ENCODE assay signal across 1 cellular context in genomic region chr21:39182484-39183271, GRCh38.
TF ChIP-seq lines count a peak whose summit lies in the region.

No MANE protein-coding gene starts in this region.

TF ChIP-seq in HepG2, 621 proteins besides CTCF, POLR2A, EP300 and RAD21 (continued from another document and continues in another):
- TF ChIP-seq BCLAF1 (IDR thresholded peaks at IDR 0.05) (no peak), ZNF12 (CRISPR knock-in tag; IDR thresholded peaks at IDR 0.05) (0 out of 2 replicates have a peak, but pooled peaks have one; percentile 19), ZNF232 (CRISPR knock-in tag; IDR thresholded peaks at IDR 0.05; ENCODE audit: borderline replicate concordance) (no peak), MAFF (IDR thresholded peaks at IDR 0.05; ENCODE audit: low read depth, low read length) (no peak), MYNN (CRISPR knock-in tag; IDR thresholded peaks at IDR 0.05; ENCODE audit: low read depth) (no peak), ZFP36L2 (CRISPR knock-in tag; IDR thresholded peaks at IDR 0.05) (no peak), ZNF253 (CRISPR knock-in tag; IDR thresholded peaks at IDR 0.05; ENCODE audit: borderline replicate concordance) (peak; percentile 70; the same call in 1 of the 2 replicates), HHEX (CRISPR knock-in tag; IDR thresholded peaks at IDR 0.05) (no peak), TCF12 (IDR thresholded peaks at IDR 0.05) (no peak), TCF12 (CRISPR knock-in tag; IDR thresholded peaks at IDR 0.05) (no peak), SMARCE1 (IDR thresholded peaks at IDR 0.05; ENCODE audit: borderline replicate concordance) (no peak), RERE (CRISPR knock-in tag; IDR thresholded peaks at IDR 0.05; ENCODE audit: low read depth) (no peak), ZNF800 (CRISPR knock-in tag; IDR thresholded peaks at IDR 0.05) (no peak), ZNF333 (CRISPR knock-in tag; IDR thresholded peaks at IDR 0.05; ENCODE audit: borderline replicate concordance) (peak; percentile 15; the same call in 1 of the 2 replicates), ZNF737 (CRISPR knock-in tag; IDR thresholded peaks at IDR 0.05; ENCODE audit: borderline replicate concordance) (0 out of 2 replicates have a peak, but pooled peaks have one; percentile 43), BCL3 (CRISPR knock-in tag; IDR thresholded peaks at IDR 0.05) (no peak; the same call in 1 of the 2 replicates), DR1 (CRISPR knock-in tag; IDR thresholded peaks at IDR 0.05) (no peak), ZNF75D (CRISPR knock-in tag; IDR thresholded peaks at IDR 0.05; ENCODE audit: borderline replicate concordance) (0 out of 2 replicates have a peak, but pooled peaks have one; percentile 14), IKZF5 (CRISPR knock-in tag; IDR thresholded peaks at IDR 0.05) (no peak), SMYD3 (CRISPR knock-in tag; IDR thresholded peaks at IDR 0.05) (no peak), ZNF296 (CRISPR knock-in tag; conservative IDR thresholded peaks at IDR 0.05) (peak; percentile 53; the same call in 1 of the 2 replicates), ZKSCAN5 (CRISPR knock-in tag; IDR thresholded peaks at IDR 0.05) (0 out of 2 replicates have a peak, but pooled peaks have one; percentile 35), GFI1 (CRISPR knock-in tag; IDR thresholded peaks at IDR 0.05; ENCODE audit: borderline replicate concordance) (0 out of 2 replicates have a peak, but pooled peaks have one; percentile 38), ZNF790 (CRISPR knock-in tag; IDR thresholded peaks at IDR 0.05; ENCODE audit: borderline replicate concordance) (0 out of 2 replicates have a peak, but pooled peaks have one; percentile 77), DZIP1 (CRISPR knock-in tag; IDR thresholded peaks at IDR 0.05) (peak; percentile 60; the same call in 1 of the 2 replicates), ZNF275 (CRISPR knock-in tag; IDR thresholded peaks at IDR 0.05; ENCODE audit: borderline replicate concordance) (no peak), ARHGAP35 (CRISPR knock-in tag; IDR thresholded peaks at IDR 0.05; ENCODE audit: borderline replicate concordance) (no peak), SMAD1 (CRISPR knock-in tag; IDR thresholded peaks at IDR 0.05; ENCODE audit: borderline replicate concordance, low read depth) (no peak), ZNF567 (CRISPR knock-in tag; IDR thresholded peaks at IDR 0.05; ENCODE audit: borderline replicate concordance) (no peak), MIER2 (CRISPR knock-in tag; IDR thresholded peaks at IDR 0.05) (no peak), ERF (CRISPR knock-in tag; IDR thresholded peaks at IDR 0.05) (no peak), SRSF4 (IDR thresholded peaks at IDR 0.05; ENCODE audit: low read depth, low read length, poor library complexity, severe bottlenecking) (no peak), LCORL (IDR thresholded peaks at IDR 0.05) (no peak), LCORL (CRISPR knock-in tag; IDR thresholded peaks at IDR 0.05) (no peak), ZBTB20 (CRISPR knock-in tag; IDR thresholded peaks at IDR 0.05; ENCODE audit: borderline replicate concordance, low read depth) (peak; percentile 21; the same call in 1 of the 2 replicates), SP140L (CRISPR knock-in tag; IDR thresholded peaks at IDR 0.05; ENCODE audit: borderline replicate concordance) (no peak), CBX1 (IDR thresholded peaks at IDR 0.05; ENCODE audit: low read depth) (peak; percentile 16), THAP7 (CRISPR knock-in tag; IDR thresholded peaks at IDR 0.05) (0 out of 2 replicates have a peak, but pooled peaks have one; percentile 5), ZBTB37 (CRISPR knock-in tag; IDR thresholded peaks at IDR 0.05) (no peak), ZNF160 (CRISPR knock-in tag; IDR thresholded peaks at IDR 0.05) (no peak), FOXP1 (IDR thresholded peaks at IDR 0.05) (no peak), FOXP1 (CRISPR knock-in tag; IDR thresholded peaks at IDR 0.05) (no peak), GPBP1L1 (CRISPR knock-in tag; IDR thresholded peaks at IDR 0.05) (no peak)
